ENCODE assay signal across 1 cellular context in the genomic region with DNA sequence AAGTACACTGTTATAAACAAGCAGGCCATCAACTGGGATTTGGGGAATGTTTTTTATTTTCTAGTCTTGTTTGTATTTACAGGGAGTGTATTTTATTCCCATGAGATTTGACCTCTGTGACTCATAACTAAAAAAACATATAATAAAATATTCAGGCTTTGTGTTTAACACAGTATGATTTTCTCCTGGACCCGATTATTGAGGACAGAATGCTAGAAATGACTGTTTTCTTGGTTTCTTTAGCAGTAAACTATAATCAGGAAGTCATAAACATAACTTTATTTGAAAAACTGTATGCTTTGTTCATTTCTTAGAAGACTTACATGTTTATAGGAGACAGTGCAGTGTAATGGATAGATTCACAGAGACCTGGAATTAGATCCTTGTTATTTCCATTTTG.
TF ChIP-seq lines count a peak whose summit lies in the region.

No MANE protein-coding gene starts in this region.

TF ChIP-seq in GM12878, 131 proteins besides CTCF, POLR2A, EP300 and RAD21:
- TF ChIP-seq JUNB (IDR thresholded peaks at IDR 0.05) (peak; percentile 86), RAD51 (IDR thresholded peaks at IDR 0.05) (no peak), MYB (IDR thresholded peaks at IDR 0.05; ENCODE audit: borderline replicate concordance, low read depth, low read length) (no peak), JUND (IDR thresholded peaks at IDR 0.05; ENCODE audit: low read depth, low read length) (no peak), NR2F1 (conservative IDR thresholded peaks at IDR 0.05) (peak; percentile 78), NFXL1 (IDR thresholded peaks at IDR 0.05; ENCODE audit: borderline replicate concordance) (no peak), HDAC2 (IDR thresholded peaks at IDR 0.05) (no peak), KDM1A (IDR thresholded peaks at IDR 0.05; ENCODE audit: borderline replicate concordance) (no peak), CBX5 (IDR thresholded peaks at IDR 0.05; ENCODE audit: low read depth) (no peak), MEF2B (IDR thresholded peaks at IDR 0.05; ENCODE audit: partially characterized antibody, poor library complexity, severe bottlenecking) (peak; percentile 84), SIX5 (IDR thresholded peaks at IDR 0.05; ENCODE audit: low read depth, low read length, severe bottlenecking) (no peak), BACH1 (IDR thresholded peaks at IDR 0.05; ENCODE audit: borderline replicate concordance) (no peak), GATAD2B (conservative IDR thresholded peaks at IDR 0.05; ENCODE audit: low read depth) (no peak), RUNX3 (IDR thresholded peaks at IDR 0.05; ENCODE audit: low read length) (peak; percentile 31; the same call in 1 of the 2 replicates), BRCA1 (IDR thresholded peaks at IDR 0.05; ENCODE audit: low read depth, low read length) (no peak), CEBPB (IDR thresholded peaks at IDR 0.05; ENCODE audit: borderline replicate concordance in 1 of 2, low read depth in 2 of 2, low read length in 2 of 2) (no peak), PML (IDR thresholded peaks at IDR 0.05; ENCODE audit: low read length) (no peak), SUZ12 (IDR thresholded peaks at IDR 0.05; ENCODE audit: unreplicated experiment) (no peak), TCF12 (IDR thresholded peaks at IDR 0.05; ENCODE audit: low read depth, low read length) (no peak), HDGF (IDR thresholded peaks at IDR 0.05) (no peak), PAX8 (IDR thresholded peaks at IDR 0.05) (no peak), NFIC (IDR thresholded peaks at IDR 0.05; ENCODE audit: low read depth, low read length) (peak; percentile 51; the same call in 1 of the 2 replicates), POLR2AphosphoS5 (IDR thresholded peaks at IDR 0.05; ENCODE audit: low read length) (no peak), HDAC6 (IDR thresholded peaks at IDR 0.05; ENCODE audit: unreplicated experiment) (no peak), ZNF274 (IDR thresholded peaks at IDR 0.05; ENCODE audit: insufficient read depth, insufficient read length) (no peak), TAF1 (IDR thresholded peaks at IDR 0.05; ENCODE audit: borderline replicate concordance, low read depth, low read length) (no peak), MXI1 (IDR thresholded peaks at IDR 0.05; ENCODE audit: low read depth, low read length) (no peak), RBBP5 (conservative IDR thresholded peaks at IDR 0.05) (no peak), CBX3 (IDR thresholded peaks at IDR 0.05; ENCODE audit: borderline replicate concordance, low read depth) (no peak)
- TF ChIP-seq, protein P1, sequence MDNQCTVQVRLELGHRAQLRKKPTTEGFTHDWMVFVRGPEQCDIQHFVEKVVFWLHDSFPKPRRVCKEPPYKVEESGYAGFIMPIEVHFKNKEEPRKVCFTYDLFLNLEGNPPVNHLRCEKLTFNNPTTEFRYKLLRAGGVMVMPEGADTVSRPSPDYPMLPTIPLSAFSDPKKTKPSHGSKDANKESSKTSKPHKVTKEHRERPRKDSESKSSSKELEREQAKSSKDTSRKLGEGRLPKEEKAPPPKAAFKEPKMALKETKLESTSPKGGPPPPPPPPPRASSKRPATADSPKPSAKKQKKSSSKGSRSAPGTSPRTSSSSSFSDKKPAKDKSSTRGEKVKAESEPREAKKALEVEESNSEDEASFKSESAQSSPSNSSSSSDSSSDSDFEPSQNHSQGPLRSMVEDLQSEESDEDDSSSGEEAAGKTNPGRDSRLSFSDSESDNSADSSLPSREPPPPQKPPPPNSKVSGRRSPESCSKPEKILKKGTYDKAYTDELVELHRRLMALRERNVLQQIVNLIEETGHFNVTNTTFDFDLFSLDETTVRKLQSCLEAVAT (IDR thresholded peaks at IDR 0.05): no peak
- TF ChIP-seq, protein P2, sequence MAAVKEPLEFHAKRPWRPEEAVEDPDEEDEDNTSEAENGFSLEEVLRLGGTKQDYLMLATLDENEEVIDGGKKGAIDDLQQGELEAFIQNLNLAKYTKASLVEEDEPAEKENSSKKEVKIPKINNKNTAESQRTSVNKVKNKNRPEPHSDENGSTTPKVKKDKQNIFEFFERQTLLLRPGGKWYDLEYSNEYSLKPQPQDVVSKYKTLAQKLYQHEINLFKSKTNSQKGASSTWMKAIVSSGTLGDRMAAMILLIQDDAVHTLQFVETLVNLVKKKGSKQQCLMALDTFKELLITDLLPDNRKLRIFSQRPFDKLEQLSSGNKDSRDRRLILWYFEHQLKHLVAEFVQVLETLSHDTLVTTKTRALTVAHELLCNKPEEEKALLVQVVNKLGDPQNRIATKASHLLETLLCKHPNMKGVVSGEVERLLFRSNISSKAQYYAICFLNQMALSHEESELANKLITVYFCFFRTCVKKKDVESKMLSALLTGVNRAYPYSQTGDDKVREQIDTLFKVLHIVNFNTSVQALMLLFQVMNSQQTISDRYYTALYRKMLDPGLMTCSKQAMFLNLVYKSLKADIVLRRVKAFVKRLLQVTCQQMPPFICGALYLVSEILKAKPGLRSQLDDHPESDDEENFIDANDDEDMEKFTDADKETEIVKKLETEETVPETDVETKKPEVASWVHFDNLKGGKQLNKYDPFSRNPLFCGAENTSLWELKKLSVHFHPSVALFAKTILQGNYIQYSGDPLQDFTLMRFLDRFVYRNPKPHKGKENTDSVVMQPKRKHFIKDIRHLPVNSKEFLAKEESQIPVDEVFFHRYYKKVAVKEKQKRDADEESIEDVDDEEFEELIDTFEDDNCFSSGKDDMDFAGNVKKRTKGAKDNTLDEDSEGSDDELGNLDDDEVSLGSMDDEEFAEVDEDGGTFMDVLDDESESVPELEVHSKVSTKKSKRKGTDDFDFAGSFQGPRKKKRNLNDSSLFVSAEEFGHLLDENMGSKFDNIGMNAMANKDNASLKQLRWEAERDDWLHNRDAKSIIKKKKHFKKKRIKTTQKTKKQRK (IDR thresholded peaks at IDR 0.05; ENCODE audit: low read depth, low read length): no peak
- TF ChIP-seq, protein P3, sequence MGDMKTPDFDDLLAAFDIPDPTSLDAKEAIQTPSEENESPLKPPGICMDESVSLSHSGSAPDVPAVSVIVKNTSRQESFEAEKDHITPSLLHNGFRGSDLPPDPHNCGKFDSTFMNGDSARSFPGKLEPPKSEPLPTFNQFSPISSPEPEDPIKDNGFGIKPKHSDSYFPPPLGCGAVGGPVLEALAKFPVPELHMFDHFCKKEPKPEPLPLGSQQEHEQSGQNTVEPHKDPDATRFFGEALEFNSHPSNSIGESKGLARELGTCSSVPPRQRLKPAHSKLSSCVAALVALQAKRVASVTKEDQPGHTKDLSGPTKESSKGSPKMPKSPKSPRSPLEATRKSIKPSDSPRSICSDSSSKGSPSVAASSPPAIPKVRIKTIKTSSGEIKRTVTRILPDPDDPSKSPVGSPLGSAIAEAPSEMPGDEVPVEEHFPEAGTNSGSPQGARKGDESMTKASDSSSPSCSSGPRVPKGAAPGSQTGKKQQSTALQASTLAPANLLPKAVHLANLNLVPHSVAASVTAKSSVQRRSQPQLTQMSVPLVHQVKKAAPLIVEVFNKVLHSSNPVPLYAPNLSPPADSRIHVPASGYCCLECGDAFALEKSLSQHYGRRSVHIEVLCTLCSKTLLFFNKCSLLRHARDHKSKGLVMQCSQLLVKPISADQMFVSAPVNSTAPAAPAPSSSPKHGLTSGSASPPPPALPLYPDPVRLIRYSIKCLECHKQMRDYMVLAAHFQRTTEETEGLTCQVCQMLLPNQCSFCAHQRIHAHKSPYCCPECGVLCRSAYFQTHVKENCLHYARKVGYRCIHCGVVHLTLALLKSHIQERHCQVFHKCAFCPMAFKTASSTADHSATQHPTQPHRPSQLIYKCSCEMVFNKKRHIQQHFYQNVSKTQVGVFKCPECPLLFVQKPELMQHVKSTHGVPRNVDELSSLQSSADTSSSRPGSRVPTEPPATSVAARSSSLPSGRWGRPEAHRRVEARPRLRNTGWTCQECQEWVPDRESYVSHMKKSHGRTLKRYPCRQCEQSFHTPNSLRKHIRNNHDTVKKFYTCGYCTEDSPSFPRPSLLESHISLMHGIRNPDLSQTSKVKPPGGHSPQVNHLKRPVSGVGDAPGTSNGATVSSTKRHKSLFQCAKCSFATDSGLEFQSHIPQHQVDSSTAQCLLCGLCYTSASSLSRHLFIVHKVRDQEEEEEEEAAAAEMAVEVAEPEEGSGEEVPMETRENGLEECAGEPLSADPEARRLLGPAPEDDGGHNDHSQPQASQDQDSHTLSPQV (IDR thresholded peaks at IDR 0.05): no peak
- TF ChIP-seq, protein P4, sequence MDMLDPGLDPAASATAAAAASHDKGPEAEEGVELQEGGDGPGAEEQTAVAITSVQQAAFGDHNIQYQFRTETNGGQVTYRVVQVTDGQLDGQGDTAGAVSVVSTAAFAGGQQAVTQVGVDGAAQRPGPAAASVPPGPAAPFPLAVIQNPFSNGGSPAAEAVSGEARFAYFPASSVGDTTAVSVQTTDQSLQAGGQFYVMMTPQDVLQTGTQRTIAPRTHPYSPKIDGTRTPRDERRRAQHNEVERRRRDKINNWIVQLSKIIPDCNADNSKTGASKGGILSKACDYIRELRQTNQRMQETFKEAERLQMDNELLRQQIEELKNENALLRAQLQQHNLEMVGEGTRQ (IDR thresholded peaks at IDR 0.05; ENCODE audit: borderline replicate concordance, low read depth, low read length): no peak
- TF ChIP-seq, protein P5, sequence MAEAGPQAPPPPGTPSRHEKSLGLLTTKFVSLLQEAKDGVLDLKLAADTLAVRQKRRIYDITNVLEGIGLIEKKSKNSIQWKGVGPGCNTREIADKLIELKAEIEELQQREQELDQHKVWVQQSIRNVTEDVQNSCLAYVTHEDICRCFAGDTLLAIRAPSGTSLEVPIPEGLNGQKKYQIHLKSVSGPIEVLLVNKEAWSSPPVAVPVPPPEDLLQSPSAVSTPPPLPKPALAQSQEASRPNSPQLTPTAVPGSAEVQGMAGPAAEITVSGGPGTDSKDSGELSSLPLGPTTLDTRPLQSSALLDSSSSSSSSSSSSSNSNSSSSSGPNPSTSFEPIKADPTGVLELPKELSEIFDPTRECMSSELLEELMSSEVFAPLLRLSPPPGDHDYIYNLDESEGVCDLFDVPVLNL (IDR thresholded peaks at IDR 0.05; ENCODE audit: low read depth, low read length): no peak
- TF ChIP-seq, protein P6, sequence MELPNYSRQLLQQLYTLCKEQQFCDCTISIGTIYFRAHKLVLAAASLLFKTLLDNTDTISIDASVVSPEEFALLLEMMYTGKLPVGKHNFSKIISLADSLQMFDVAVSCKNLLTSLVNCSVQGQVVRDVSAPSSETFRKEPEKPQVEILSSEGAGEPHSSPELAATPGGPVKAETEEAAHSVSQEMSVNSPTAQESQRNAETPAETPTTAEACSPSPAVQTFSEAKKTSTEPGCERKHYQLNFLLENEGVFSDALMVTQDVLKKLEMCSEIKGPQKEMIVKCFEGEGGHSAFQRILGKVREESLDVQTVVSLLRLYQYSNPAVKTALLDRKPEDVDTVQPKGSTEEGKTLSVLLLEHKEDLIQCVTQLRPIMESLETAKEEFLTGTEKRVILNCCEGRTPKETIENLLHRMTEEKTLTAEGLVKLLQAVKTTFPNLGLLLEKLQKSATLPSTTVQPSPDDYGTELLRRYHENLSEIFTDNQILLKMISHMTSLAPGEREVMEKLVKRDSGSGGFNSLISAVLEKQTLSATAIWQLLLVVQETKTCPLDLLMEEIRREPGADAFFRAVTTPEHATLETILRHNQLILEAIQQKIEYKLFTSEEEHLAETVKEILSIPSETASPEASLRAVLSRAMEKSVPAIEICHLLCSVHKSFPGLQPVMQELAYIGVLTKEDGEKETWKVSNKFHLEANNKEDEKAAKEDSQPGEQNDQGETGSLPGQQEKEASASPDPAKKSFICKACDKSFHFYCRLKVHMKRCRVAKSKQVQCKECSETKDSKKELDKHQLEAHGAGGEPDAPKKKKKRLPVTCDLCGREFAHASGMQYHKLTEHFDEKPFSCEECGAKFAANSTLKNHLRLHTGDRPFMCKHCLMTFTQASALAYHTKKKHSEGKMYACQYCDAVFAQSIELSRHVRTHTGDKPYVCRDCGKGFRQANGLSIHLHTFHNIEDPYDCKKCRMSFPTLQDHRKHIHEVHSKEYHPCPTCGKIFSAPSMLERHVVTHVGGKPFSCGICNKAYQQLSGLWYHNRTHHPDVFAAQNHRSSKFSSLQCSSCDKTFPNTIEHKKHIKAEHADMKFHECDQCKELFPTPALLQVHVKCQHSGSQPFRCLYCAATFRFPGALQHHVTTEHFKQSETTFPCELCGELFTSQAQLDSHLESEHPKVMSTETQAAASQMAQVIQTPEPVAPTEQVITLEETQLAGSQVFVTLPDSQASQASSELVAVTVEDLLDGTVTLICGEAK (IDR thresholded peaks at IDR 0.05; ENCODE audit: borderline replicate concordance): peak; percentile 91; the same call in 1 of the 2 replicates
